ENCODE assay signal across 1 cellular context in genomic region chr10:86775056-86775858, GRCh38.
TF ChIP-seq lines count a peak whose summit lies in the region.

No MANE protein-coding gene starts in this region.

TF ChIP-seq in HepG2, 621 proteins besides CTCF, POLR2A, EP300 and RAD21 (continued from another document and continues in another):
- TF ChIP-seq, protein P1, sequence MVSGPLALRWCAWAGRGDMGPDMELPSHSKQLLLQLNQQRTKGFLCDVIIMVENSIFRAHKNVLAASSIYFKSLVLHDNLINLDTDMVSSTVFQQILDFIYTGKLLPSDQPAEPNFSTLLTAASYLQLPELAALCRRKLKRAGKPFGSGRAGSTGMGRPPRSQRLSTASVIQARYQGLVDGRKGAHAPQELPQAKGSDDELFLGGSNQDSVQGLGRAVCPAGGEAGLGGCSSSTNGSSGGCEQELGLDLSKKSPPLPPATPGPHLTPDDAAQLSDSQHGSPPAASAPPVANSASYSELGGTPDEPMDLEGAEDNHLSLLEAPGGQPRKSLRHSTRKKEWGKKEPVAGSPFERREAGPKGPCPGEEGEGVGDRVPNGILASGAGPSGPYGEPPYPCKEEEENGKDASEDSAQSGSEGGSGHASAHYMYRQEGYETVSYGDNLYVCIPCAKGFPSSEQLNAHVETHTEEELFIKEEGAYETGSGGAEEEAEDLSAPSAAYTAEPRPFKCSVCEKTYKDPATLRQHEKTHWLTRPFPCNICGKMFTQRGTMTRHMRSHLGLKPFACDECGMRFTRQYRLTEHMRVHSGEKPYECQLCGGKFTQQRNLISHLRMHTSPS (CRISPR knock-in tag; IDR thresholded peaks at IDR 0.05; ENCODE audit: low read depth): no peak
- TF ChIP-seq ZNF180 (CRISPR knock-in tag; IDR thresholded peaks at IDR 0.05; ENCODE audit: borderline replicate concordance, low read depth) (no peak), ZBTB37 (CRISPR knock-in tag; IDR thresholded peaks at IDR 0.05) (no peak), ATF7-NPFF (CRISPR knock-in tag; IDR thresholded peaks at IDR 0.05; ENCODE audit: low read depth) (no peak), FOXO1 (CRISPR knock-in tag; IDR thresholded peaks at IDR 0.05) (peak; percentile 85), ATF7 (IDR thresholded peaks at IDR 0.05) (no peak), ATF7 (CRISPR knock-in tag; IDR thresholded peaks at IDR 0.05) (no peak), NFYB (CRISPR knock-in tag; IDR thresholded peaks at IDR 0.05) (no peak), BCL6 (CRISPR knock-in tag; IDR thresholded peaks at IDR 0.05) (peak; percentile 99), FOXO4 (CRISPR knock-in tag; conservative IDR thresholded peaks at IDR 0.05) (no peak), ZNF138 (CRISPR knock-in tag; IDR thresholded peaks at IDR 0.05; ENCODE audit: low read depth) (no peak), RBFOX2 (IDR thresholded peaks at IDR 0.05; ENCODE audit: low read depth, low read length) (no peak), RFXANK (CRISPR knock-in tag; IDR thresholded peaks at IDR 0.05) (no peak), RXRA (CRISPR knock-in tag; IDR thresholded peaks at IDR 0.05) (no peak; the same call in 1 of the 2 replicates), DMTF1 (CRISPR knock-in tag; IDR thresholded peaks at IDR 0.05) (no peak), ZBTB42 (CRISPR knock-in tag; IDR thresholded peaks at IDR 0.05) (no peak), ZNF337 (CRISPR knock-in tag; IDR thresholded peaks at IDR 0.05; ENCODE audit: borderline replicate concordance, low read depth) (0 out of 2 replicates have a peak, but pooled peaks have one; percentile 41), ZNF329 (CRISPR knock-in tag; IDR thresholded peaks at IDR 0.05; ENCODE audit: low read depth) (no peak), HIVEP1 (CRISPR knock-in tag; IDR thresholded peaks at IDR 0.05) (no peak), ZNF296 (CRISPR knock-in tag; conservative IDR thresholded peaks at IDR 0.05) (no peak), MTA3 (CRISPR knock-in tag; IDR thresholded peaks at IDR 0.05) (no peak), PLSCR1 (CRISPR knock-in tag; IDR thresholded peaks at IDR 0.05; ENCODE audit: borderline replicate concordance) (no peak), NFAT5 (CRISPR knock-in tag; IDR thresholded peaks at IDR 0.05) (no peak), GATAD1 (CRISPR knock-in tag; IDR thresholded peaks at IDR 0.05) (0 out of 2 replicates have a peak, but pooled peaks have one; percentile 19), JUN (CRISPR knock-in tag; IDR thresholded peaks at IDR 0.05) (0 out of 2 replicates have a peak, but pooled peaks have one; percentile 43), KDM6A (CRISPR knock-in tag; IDR thresholded peaks at IDR 0.05; ENCODE audit: low read depth) (peak; percentile 59; the same call in 1 of the 2 replicates), ZNF251 (CRISPR knock-in tag; IDR thresholded peaks at IDR 0.05) (no peak), MIXL1 (CRISPR knock-in tag; IDR thresholded peaks at IDR 0.05) (peak; percentile 98)
- TF ChIP-seq, protein P2, sequence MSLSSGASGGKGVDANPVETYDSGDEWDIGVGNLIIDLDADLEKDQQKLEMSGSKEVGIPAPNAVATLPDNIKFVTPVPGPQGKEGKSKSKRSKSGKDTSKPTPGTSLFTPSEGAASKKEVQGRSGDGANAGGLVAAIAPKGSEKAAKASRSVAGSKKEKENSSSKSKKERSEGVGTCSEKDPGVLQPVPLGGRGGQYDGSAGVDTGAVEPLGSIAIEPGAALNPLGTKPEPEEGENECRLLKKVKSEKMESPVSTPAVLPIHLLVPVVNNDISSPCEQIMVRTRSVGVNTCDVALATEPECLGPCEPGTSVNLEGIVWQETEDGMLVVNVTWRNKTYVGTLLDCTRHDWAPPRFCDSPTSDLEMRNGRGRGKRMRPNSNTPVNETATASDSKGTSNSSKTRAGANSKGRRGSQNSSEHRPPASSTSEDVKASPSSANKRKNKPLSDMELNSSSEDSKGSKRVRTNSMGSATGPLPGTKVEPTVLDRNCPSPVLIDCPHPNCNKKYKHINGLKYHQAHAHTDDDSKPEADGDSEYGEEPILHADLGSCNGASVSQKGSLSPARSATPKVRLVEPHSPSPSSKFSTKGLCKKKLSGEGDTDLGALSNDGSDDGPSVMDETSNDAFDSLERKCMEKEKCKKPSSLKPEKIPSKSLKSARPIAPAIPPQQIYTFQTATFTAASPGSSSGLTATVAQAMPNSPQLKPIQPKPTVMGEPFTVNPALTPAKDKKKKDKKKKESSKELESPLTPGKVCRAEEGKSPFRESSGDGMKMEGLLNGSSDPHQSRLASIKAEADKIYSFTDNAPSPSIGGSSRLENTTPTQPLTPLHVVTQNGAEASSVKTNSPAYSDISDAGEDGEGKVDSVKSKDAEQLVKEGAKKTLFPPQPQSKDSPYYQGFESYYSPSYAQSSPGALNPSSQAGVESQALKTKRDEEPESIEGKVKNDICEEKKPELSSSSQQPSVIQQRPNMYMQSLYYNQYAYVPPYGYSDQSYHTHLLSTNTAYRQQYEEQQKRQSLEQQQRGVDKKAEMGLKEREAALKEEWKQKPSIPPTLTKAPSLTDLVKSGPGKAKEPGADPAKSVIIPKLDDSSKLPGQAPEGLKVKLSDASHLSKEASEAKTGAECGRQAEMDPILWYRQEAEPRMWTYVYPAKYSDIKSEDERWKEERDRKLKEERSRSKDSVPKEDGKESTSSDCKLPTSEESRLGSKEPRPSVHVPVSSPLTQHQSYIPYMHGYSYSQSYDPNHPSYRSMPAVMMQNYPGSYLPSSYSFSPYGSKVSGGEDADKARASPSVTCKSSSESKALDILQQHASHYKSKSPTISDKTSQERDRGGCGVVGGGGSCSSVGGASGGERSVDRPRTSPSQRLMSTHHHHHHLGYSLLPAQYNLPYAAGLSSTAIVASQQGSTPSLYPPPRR (CRISPR knock-in tag; IDR thresholded peaks at IDR 0.05; ENCODE audit: borderline replicate concordance): peak; percentile 99
- TF ChIP-seq, protein P3, sequence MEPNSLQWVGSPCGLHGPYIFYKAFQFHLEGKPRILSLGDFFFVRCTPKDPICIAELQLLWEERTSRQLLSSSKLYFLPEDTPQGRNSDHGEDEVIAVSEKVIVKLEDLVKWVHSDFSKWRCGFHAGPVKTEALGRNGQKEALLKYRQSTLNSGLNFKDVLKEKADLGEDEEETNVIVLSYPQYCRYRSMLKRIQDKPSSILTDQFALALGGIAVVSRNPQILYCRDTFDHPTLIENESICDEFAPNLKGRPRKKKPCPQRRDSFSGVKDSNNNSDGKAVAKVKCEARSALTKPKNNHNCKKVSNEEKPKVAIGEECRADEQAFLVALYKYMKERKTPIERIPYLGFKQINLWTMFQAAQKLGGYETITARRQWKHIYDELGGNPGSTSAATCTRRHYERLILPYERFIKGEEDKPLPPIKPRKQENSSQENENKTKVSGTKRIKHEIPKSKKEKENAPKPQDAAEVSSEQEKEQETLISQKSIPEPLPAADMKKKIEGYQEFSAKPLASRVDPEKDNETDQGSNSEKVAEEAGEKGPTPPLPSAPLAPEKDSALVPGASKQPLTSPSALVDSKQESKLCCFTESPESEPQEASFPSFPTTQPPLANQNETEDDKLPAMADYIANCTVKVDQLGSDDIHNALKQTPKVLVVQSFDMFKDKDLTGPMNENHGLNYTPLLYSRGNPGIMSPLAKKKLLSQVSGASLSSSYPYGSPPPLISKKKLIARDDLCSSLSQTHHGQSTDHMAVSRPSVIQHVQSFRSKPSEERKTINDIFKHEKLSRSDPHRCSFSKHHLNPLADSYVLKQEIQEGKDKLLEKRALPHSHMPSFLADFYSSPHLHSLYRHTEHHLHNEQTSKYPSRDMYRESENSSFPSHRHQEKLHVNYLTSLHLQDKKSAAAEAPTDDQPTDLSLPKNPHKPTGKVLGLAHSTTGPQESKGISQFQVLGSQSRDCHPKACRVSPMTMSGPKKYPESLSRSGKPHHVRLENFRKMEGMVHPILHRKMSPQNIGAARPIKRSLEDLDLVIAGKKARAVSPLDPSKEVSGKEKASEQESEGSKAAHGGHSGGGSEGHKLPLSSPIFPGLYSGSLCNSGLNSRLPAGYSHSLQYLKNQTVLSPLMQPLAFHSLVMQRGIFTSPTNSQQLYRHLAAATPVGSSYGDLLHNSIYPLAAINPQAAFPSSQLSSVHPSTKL (CRISPR knock-in tag; IDR thresholded peaks at IDR 0.05): peak; percentile 96
- TF ChIP-seq, protein P4, sequence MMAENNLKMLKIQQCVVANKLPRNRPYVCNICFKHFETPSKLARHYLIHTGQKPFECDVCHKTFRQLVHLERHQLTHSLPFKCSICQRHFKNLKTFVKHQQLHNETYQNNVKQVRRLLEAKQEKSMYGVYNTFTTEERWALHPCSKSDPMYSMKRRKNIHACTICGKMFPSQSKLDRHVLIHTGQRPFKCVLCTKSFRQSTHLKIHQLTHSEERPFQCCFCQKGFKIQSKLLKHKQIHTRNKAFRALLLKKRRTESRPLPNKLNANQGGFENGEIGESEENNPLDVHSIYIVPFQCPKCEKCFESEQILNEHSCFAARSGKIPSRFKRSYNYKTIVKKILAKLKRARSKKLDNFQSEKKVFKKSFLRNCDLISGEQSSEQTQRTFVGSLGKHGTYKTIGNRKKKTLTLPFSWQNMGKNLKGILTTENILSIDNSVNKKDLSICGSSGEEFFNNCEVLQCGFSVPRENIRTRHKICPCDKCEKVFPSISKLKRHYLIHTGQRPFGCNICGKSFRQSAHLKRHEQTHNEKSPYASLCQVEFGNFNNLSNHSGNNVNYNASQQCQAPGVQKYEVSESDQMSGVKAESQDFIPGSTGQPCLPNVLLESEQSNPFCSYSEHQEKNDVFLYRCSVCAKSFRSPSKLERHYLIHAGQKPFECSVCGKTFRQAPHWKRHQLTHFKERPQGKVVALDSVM (CRISPR knock-in tag; IDR thresholded peaks at IDR 0.05): no peak
